In genomic region chr14:60241091-60241490, GRCh38 we compare ENCODE assay signal across 25 cellular contexts.
"Had no signal": no experiment of that assay in that cellular context is flagged by ENCODE, and none has a peak within 500 bp of the region (broad histone marks: within the 10 kb centered on the region; RNA-seq: fewer than 3 reads in every experiment).

No MANE protein-coding gene starts in this region.

- ATAC-seq: gastroesophageal sphincter; naive thymus-derived CD4-positive, alpha-beta T cell; psoas muscle; right cardiac atrium; stimulated activated naive B cell treated with anti-CD40 and anti-IgM and Interleukin-4, amounts not matched to agents 10 μg/mL and 1 μg/mL and 100 μg/mL, for 72 hours; upper lobe of right lung had no signal

- H2AFZ ChIP-seq: hepatocyte had no signal

- H3K9me3 ChIP-seq: esophagus muscularis mucosa, gastroesophageal sphincter, heart left ventricle, psoas muscle, spleen, suprapubic skin, transverse colon, upper lobe of right lung, uterus had no signal

- H3K4me3 ChIP-seq: coronary artery, esophagus muscularis mucosa, gastroesophageal sphincter, heart left ventricle, hepatocyte, psoas muscle, skin epidermis, spleen, suprapubic skin, transverse colon, upper lobe of right lung, uterus had no signal

- FAIRE-seq: endothelial cell of umbilical vein, kidney had no signal

- H3K4me2 ChIP-seq: hepatocyte had no signal

- H3K79me2 ChIP-seq: hepatocyte had no signal

- DNase-seq: dermis blood vessel endothelial cell; effector memory CD4-positive, alpha-beta T cell; foreskin fibroblast; heart left ventricle; kidney; mesendoderm; midbrain; naive thymus-derived CD4-positive, alpha-beta T cell; nucleus accumbens; posterior cingulate gyrus; psoas muscle; right cardiac atrium; spleen; stimulated activated CD4-positive, alpha-beta T cell treated with anti-CD3 and anti-CD28 coated beads, Interleukin-2, amount 100 ng/mL, for 48 hours; stimulated activated naive B cell treated with anti-CD40 and anti-IgM and Interleukin-4, amounts not matched to agents 10 μg/mL and 1 μg/mL and 100 μg/mL, for 72 hours; transverse colon; upper lobe of right lung; uterus had no signal

- H3K27ac ChIP-seq: coronary artery, esophagus muscularis mucosa, gastroesophageal sphincter, heart left ventricle, hepatocyte, psoas muscle, skin epidermis, spleen, suprapubic skin, transverse colon, upper lobe of right lung, uterus had no signal

- H3K27me3 ChIP-seq: esophagus muscularis mucosa, gastroesophageal sphincter, heart left ventricle, hepatocyte, spleen, suprapubic skin, transverse colon, upper lobe of right lung, uterus had no signal

- H3K36me3 ChIP-seq: esophagus muscularis mucosa, gastroesophageal sphincter, heart left ventricle, spleen, suprapubic skin, transverse colon, upper lobe of right lung, uterus had no signal

- H3K4me1 ChIP-seq: esophagus muscularis mucosa, gastroesophageal sphincter, psoas muscle, suprapubic skin, upper lobe of right lung, uterus had no signal
